15 cellular contexts compared by ENCODE assay signal in genomic region chrX:9865804-9866471, GRCh38.
A peak's percentile ranks its signal among the peaks of the same experiment; 100 is the strongest.
DNase-seq lines count a peak whose midpoint lies in the region; ATAC-seq and TF ChIP-seq lines count a peak whose summit lies in the region.
"Had no signal": no experiment of that assay in that cellular context is flagged by ENCODE, and none has a peak within 500 bp of the region (broad histone marks: within the 10 kb centered on the region; RNA-seq: fewer than 3 reads in every experiment).

No MANE protein-coding gene starts in this region.

- ATAC-seq in CD4-positive, alpha-beta T cell (ENCODE audit: poor library complexity) = no peak

- H3K9me3 ChIP-seq in PC-9 (ENCODE audit: insufficient read depth, low read depth) (no peaks in the 10 kb centered on the region), hepatocyte (ENCODE audit: low read depth) (no peaks in the 10 kb centered on the region), thymus (ENCODE audit: control insufficient read depth) (no peaks in the 10 kb centered on the region), thyroid gland (no peaks in the 10 kb centered on the region)
- H3K9me3 ChIP-seq in CD4-positive, alpha-beta T cell (ENCODE audit: control insufficient read depth, low read length) = no peaks in the 10 kb centered on the region

- no peaks in the 10 kb centered on the region for H3K36me3 Mint-ChIP-seq in CD4-positive, alpha-beta T cell (ENCODE audit: low read depth)
- no peaks in the 10 kb centered on the region for H3K36me3 Mint-ChIP-seq in activated T-helper 2 cell treated with anti-CD3 and anti-CD28 coated beads, Interferon-gamma antibody, Interleukin-2, Interleukin-4, amounts not matched to agents 10 μg/mL and 5 μg/mL and 100 μg/mL, durations not matched to agents 14 hours and 24 hours and 36 hours (ENCODE audit: low read depth)
- H3K36me3 Mint-ChIP-seq: CD14-positive monocyte had no signal

- no peaks in the 10 kb centered on the region for H3K4me1 Mint-ChIP-seq in CD4-positive, alpha-beta T cell (ENCODE audit: low read depth)
- H3K4me1 Mint-ChIP-seq in activated T-helper 2 cell treated with anti-CD3 and anti-CD28 coated beads, Interferon-gamma antibody, Interleukin-2, Interleukin-4, amounts not matched to agents 10 μg/mL and 5 μg/mL and 100 μg/mL, durations not matched to agents 14 hours and 24 hours and 36 hours (ENCODE audit: low read depth) = no peaks in the 10 kb centered on the region

- CTCF ChIA-PET in PC-9 (lab: Charles Lee) = interaction anchor here (0.6 kb wide), 1 partner anchor 35 kb away, joined by 3 read pairs; no protein-coding TSS in a partner anchor
- CTCF ChIA-PET in CD4-positive, alpha-beta T cell (lab: Charles Lee) = no interaction called here

- H3K27ac ChIP-seq in PC-9 (peak overlapping the region; percentile 83), hepatocyte (peak overlapping the region; percentile 78), thymus (ENCODE audit: low read depth) (peak overlapping the region; percentile 49), thyroid gland (no peak overlapping the region)
- no peak overlapping the region for H3K27ac ChIP-seq in CD4-positive, alpha-beta T cell (ENCODE audit: low read depth, low read length)
- H3K27ac ChIP-seq: skin epidermis, VCaP had no signal

- TF ChIP-seq POLR2A in thyroid gland (IDR thresholded peaks at IDR 0.05) = no peak

- no peaks in the 10 kb centered on the region for H3K9me3 Mint-ChIP-seq in CD4-positive, alpha-beta T cell
- H3K9me3 Mint-ChIP-seq in activated T-helper 2 cell treated with anti-CD3 and anti-CD28 coated beads, Interferon-gamma antibody, Interleukin-2, Interleukin-4, amounts not matched to agents 10 μg/mL and 5 μg/mL and 100 μg/mL, durations not matched to agents 14 hours and 24 hours and 36 hours = no peaks in the 10 kb centered on the region

- no peak overlapping the region for H3K4me3 Mint-ChIP-seq in CD4-positive, alpha-beta T cell
- H3K4me3 Mint-ChIP-seq in activated T-helper 2 cell treated with anti-CD3 and anti-CD28 coated beads, Interferon-gamma antibody, Interleukin-2, Interleukin-4, amounts not matched to agents 10 μg/mL and 5 μg/mL and 100 μg/mL, durations not matched to agents 14 hours and 24 hours and 36 hours (ENCODE audit: low read depth) = no peak overlapping the region
- H3K4me3 Mint-ChIP-seq: stimulated activated naive B cell treated with anti-CD40 and anti-IgM and Interleukin-4, amounts not matched to agents 10 μg/mL and 1 μg/mL and 100 μg/mL, for 72 hours had no signal

- peak; percentile 27 for DNase-seq in GM20000 (ENCODE audit: low spot score)
- peak in 1 of 2 experiments; percentile 89 for DNase-seq in PC-9
- DNase-seq in hepatocyte (ENCODE audit: low spot score) = no peak
- DNase-seq in CD4-positive, alpha-beta T cell = no peak
- no peak for DNase-seq in activated T-helper 2 cell treated with anti-CD3 and anti-CD28 coated beads, Interferon-gamma antibody, Interleukin-2, Interleukin-4, amounts not matched to agents 10 μg/mL and 5 μg/mL and 100 μg/mL, durations not matched to agents 14 hours and 24 hours and 36 hours (ENCODE audit: low spot score)
- DNase-seq in thyroid gland = no peak
- DNase-seq: effector memory CD4-positive, alpha-beta T cell; NCI-H187; NCI-H510A; stimulated activated naive B cell treated with anti-CD40 and anti-IgM and Interleukin-4, amounts not matched to agents 10 μg/mL and 1 μg/mL and 100 μg/mL, for 72 hours; SW 1271 had no signal

- peaks cover 22% of the 10 kb centered on the region for H3K4me1 ChIP-seq in PC-9 (replicated peaks; ENCODE audit: insufficient read depth)
- no peaks in the 10 kb centered on the region for H3K4me1 ChIP-seq in hepatocyte (ENCODE audit: insufficient read depth)
- H3K4me1 ChIP-seq in thymus (ENCODE audit: control insufficient read depth, insufficient read depth, low read length) = no peaks in the 10 kb centered on the region
- H3K4me1 ChIP-seq in thyroid gland = no peaks in the 10 kb centered on the region

- H4K20me1 ChIP-seq in PC-9 (ENCODE audit: insufficient read depth) (no peaks in the 10 kb centered on the region), hepatocyte (ENCODE audit: insufficient read depth, poor library complexity, severe bottlenecking) (no peaks in the 10 kb centered on the region)

- H3K27me3 ChIP-seq in PC-9 (ENCODE audit: insufficient read depth, low read depth) (no peaks in the 10 kb centered on the region), hepatocyte (no peaks in the 10 kb centered on the region), thymus (ENCODE audit: control insufficient read depth, insufficient read depth) (no peaks in the 10 kb centered on the region), thyroid gland (no peaks in the 10 kb centered on the region)
- no peaks in the 10 kb centered on the region for H3K27me3 ChIP-seq in CD4-positive, alpha-beta T cell (ENCODE audit: control insufficient read depth, insufficient read depth, low read length)

- no peak overlapping the region for H3K4me3 ChIP-seq in PC-9
- H3K4me3 ChIP-seq in hepatocyte = no peak overlapping the region
- H3K4me3 ChIP-seq in thymus (ENCODE audit: low read length) = no peak overlapping the region
- H3K4me3 ChIP-seq in thyroid gland (replicated peaks in 1 of 3) = no peak overlapping the region
- H3K4me3 ChIP-seq: skin epidermis had no signal

- H3K9me2 ChIP-seq in PC-9 (ENCODE audit: insufficient read depth) (no peaks in the 10 kb centered on the region), hepatocyte (replicated peaks; ENCODE audit: insufficient read depth) (no peaks in the 10 kb centered on the region)

- H3K36me3 ChIP-seq in PC-9 (ENCODE audit: low read depth) = no peaks in the 10 kb centered on the region
- H3K36me3 ChIP-seq in hepatocyte (replicated peaks; ENCODE audit: insufficient read depth, low read depth) = no peaks in the 10 kb centered on the region
- no peaks in the 10 kb centered on the region for H3K36me3 ChIP-seq in thymus (ENCODE audit: control insufficient read depth, insufficient read depth)
- H3K36me3 ChIP-seq in thyroid gland = no peaks in the 10 kb centered on the region

- H3F3A ChIP-seq in PC-9 (ENCODE audit: insufficient read depth, low read depth) = peaks cover 22% of the 10 kb centered on the region; the same call in 1 of the 2 replicates

- H3K4me2 ChIP-seq in PC-9 = peak overlapping the region; percentile 72
- H3K4me2 ChIP-seq in hepatocyte = no peak overlapping the region

- TF ChIP-seq CTCF in GM20000 (IDR thresholded peaks at IDR 0.05; ENCODE audit: extremely low read depth, missing control alignments) (no peak), PC-9 (conservative IDR thresholded peaks at IDR 0.05) (no peak), hepatocyte (IDR thresholded peaks at IDR 0.05; ENCODE audit: poor library complexity) (no peak), thyroid gland (IDR thresholded peaks at IDR 0.05) (no peak)
- no peak for TF ChIP-seq CTCF in CD4-positive, alpha-beta T cell (IDR thresholded peaks at IDR 0.05)

- peaks cover 30% of the 10 kb centered on the region for H3K27me3 Mint-ChIP-seq in CD4-positive, alpha-beta T cell
- H3K27me3 Mint-ChIP-seq in activated T-helper 2 cell treated with anti-CD3 and anti-CD28 coated beads, Interferon-gamma antibody, Interleukin-2, Interleukin-4, amounts not matched to agents 10 μg/mL and 5 μg/mL and 100 μg/mL, durations not matched to agents 14 hours and 24 hours and 36 hours (ENCODE audit: low read depth) = peaks cover 26% of the 10 kb centered on the region

- WGBS in hepatocyte (ENCODE audit: low lambda C conversion rate, missing lambda C conversion rate) = 80% methylated on average over 12 of the region's 12 CpGs
- WGBS in thymus = 81% methylated on average over 12 of the region's 12 CpGs
- 67 to 92% methylated on average over 7 to 11 of the region's 12 CpGs for WGBS in thyroid gland, 2 donors

- no peak overlapping the region for H2AFZ ChIP-seq in PC-9
- no peak overlapping the region for H2AFZ ChIP-seq in hepatocyte

- H3K79me2 ChIP-seq in PC-9 (ENCODE audit: low read depth) (no peaks in the 10 kb centered on the region), hepatocyte (peaks cover 3% of the 10 kb centered on the region)

- intact Hi-C loops in PC-9 (cut with micrococcal nuclease; ENCODE audit: unreplicated experiment) = no loop called here
- intact Hi-C loops in CD4-positive, alpha-beta T cell (cut with DNase I, micrococcal nuclease) = no loop called here
- intact Hi-C loops in activated T-helper 2 cell treated with anti-CD3 and anti-CD28 coated beads, Interferon-gamma antibody, Interleukin-2, Interleukin-4, amounts not matched to agents 10 μg/mL and 5 μg/mL and 100 μg/mL, durations not matched to agents 14 hours and 24 hours and 36 hours (cut with micrococcal nuclease) = no loop called here
- intact Hi-C loops in thyroid gland (cut with DNase I) = no loop called here

- H3K27ac Mint-ChIP-seq in CD4-positive, alpha-beta T cell = no peak overlapping the region
- H3K27ac Mint-ChIP-seq in activated T-helper 2 cell treated with anti-CD3 and anti-CD28 coated beads, Interferon-gamma antibody, Interleukin-2, Interleukin-4, amounts not matched to agents 10 μg/mL and 5 μg/mL and 100 μg/mL, durations not matched to agents 14 hours and 24 hours and 36 hours = no peak overlapping the region
- H3K27ac Mint-ChIP-seq: stimulated activated naive B cell treated with anti-CD40 and anti-IgM and Interleukin-4, amounts not matched to agents 10 μg/mL and 1 μg/mL and 100 μg/mL, for 72 hours had no signal

- POLR2A ChIA-PET in PC-9 (lab: Charles Lee; ENCODE audit: unreplicated experiment) = no interaction called here
- POLR2A ChIA-PET in CD4-positive, alpha-beta T cell (lab: Charles Lee) = no interaction called here

- BruUV-seq in PC-9 (replicated peaks; lab: Mats Ljungman, UMichigan) = no TSS peak

Comparison
In these comparisons a context has a peak if more than half of its experiments do, and no peak if none do; other contexts are left out.
1. H3K27ac ChIP-seq: peak in PC-9 (single experiment), hepatocyte (single experiment) and thymus (single experiment); none in CD4-positive, alpha-beta T cell (single experiment) and thyroid gland (0 of 3).